ENCODE assay signal across 10 cellular contexts in the genomic region with DNA sequence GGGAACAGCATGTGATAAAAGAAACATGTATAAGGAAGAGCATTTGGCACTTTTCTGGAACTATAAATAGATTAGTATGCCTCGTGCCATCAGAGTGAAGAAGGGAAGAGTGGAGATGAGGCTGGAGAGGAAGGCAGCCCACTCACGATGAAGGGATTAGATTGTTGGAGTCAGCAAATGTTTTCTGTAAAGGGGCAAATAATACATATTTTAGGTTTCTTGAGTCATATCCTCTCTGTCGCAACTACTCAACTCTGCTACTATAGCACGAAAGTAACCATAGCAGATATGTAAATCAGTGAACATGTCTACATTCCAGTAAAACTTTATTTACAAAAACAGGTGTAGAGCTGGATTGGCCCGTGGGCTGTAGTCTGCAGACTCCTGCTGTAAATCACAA.
A peak's percentile ranks its signal among the peaks of the same experiment; 100 is the strongest.
DNase-seq lines count a peak whose midpoint lies in the region; ATAC-seq and TF ChIP-seq lines count a peak whose summit lies in the region.
"Had no signal": no experiment of that assay in that cellular context is flagged by ENCODE, and none has a peak within 500 bp of the region (broad histone marks: within the 10 kb centered on the region; RNA-seq: fewer than 3 reads in every experiment).

No MANE protein-coding gene starts in this region.

- ATAC-seq in left ventricle myocardium superior (peak; percentile 52), Right ventricle myocardium inferior (no peak), sciatic nerve (no peak)
- no peak for ATAC-seq in activated naive CD8-positive, alpha-beta T cell treated with anti-CD3 and anti-CD28 coated beads, Interleukin-2, amount 50 U/mL, for 24 hours
- ATAC-seq: naive thymus-derived CD8-positive, alpha-beta T cell had no signal

- no peak for TF ChIP-seq CTCF in VCaP (conservative IDR thresholded peaks at IDR 0.05)

- no peaks in the 10 kb centered on the region for H3K9me3 Mint-ChIP-seq in activated naive CD8-positive, alpha-beta T cell treated with anti-CD3 and anti-CD28 coated beads, Interleukin-2, amount 50 U/mL, for 24 hours

- intact Hi-C loops in left ventricle myocardium superior (cut with micrococcal nuclease) (loop anchor here (10.0 kb wide), 2 partner anchors 89 to 141 kb away; no protein-coding TSS in a partner anchor), Right ventricle myocardium inferior (cut with DNase I) (loop anchor here (1.0 to 5.0 kb wide), 5 partner anchors 81 to 241 kb away; a partner anchor contains a TSS), sciatic nerve (cut with DNase I) (loop anchor here (10.0 kb wide), 1 partner anchor 239 kb away; no protein-coding TSS in a partner anchor)

- no peak overlapping the region for H3K4me3 Mint-ChIP-seq in activated naive CD8-positive, alpha-beta T cell treated with anti-CD3 and anti-CD28 coated beads, Interleukin-2, amount 50 U/mL, for 24 hours
- H3K4me3 Mint-ChIP-seq: naive thymus-derived CD8-positive, alpha-beta T cell had no signal

- H3K27ac Mint-ChIP-seq in activated naive CD8-positive, alpha-beta T cell treated with anti-CD3 and anti-CD28 coated beads, Interleukin-2, amount 50 U/mL, for 24 hours = no peak overlapping the region

- peaks cover 26% of the 10 kb centered on the region for H3K27me3 Mint-ChIP-seq in activated naive CD8-positive, alpha-beta T cell treated with anti-CD3 and anti-CD28 coated beads, Interleukin-2, amount 50 U/mL, for 24 hours

- H3K4me1 Mint-ChIP-seq in activated naive CD8-positive, alpha-beta T cell treated with anti-CD3 and anti-CD28 coated beads, Interleukin-2, amount 50 U/mL, for 24 hours = peaks cover 8% of the 10 kb centered on the region

- DNase-seq in left ventricle myocardium superior (no peak), Right ventricle myocardium inferior (ENCODE audit: missing footprints) (no peak), iris pigment epithelial cell (ENCODE audit: low read depth) (peak; percentile 79), caudate nucleus (lab: John Stamatoyannopoulos, UW) (no peak), sciatic nerve (ENCODE audit: low spot score) (no peak), NCI-H1930 (lab: John Stamatoyannopoulos, UW) (no peak)
- DNase-seq in activated naive CD8-positive, alpha-beta T cell treated with anti-CD3 and anti-CD28 coated beads, Interleukin-2, amount 50 U/mL, for 24 hours = no peak
- DNase-seq: NCI-H2081 treated with DMSO at 0.1 percent for 48 hours had no signal

- no peaks in the 10 kb centered on the region for H3K36me3 Mint-ChIP-seq in activated naive CD8-positive, alpha-beta T cell treated with anti-CD3 and anti-CD28 coated beads, Interleukin-2, amount 50 U/mL, for 24 hours (ENCODE audit: low read depth)

- peak overlapping the region; percentile 71 for H3K27ac ChIP-seq in VCaP
- no peak overlapping the region for H3K27ac ChIP-seq in caudate nucleus (ENCODE audit: low read depth, low read length)
